In genomic region chr7:111232249-111233084, GRCh38 we compare ENCODE assay signal across 8 cellular contexts.
A peak's percentile ranks its signal among the peaks of the same experiment; 100 is the strongest.
DNase-seq lines count a peak whose midpoint lies in the region; ATAC-seq and TF ChIP-seq lines count a peak whose summit lies in the region.

No MANE protein-coding gene starts in this region.

- H3K4me1 ChIP-seq in HCT116 (ENCODE audit: control insufficient read depth in 1 of 2, insufficient read depth in 2 of 2, low read length in 2 of 2) (peaks cover 0 to 10% of the 10 kb centered on the region in 2 experiments; a peak in 3 of 4 replicates), prostate gland (replicated peaks) (no peaks in the 10 kb centered on the region)

- H3K27me3 ChIP-seq in HCT116 (ENCODE audit: insufficient read depth, low read length) (no peaks in the 10 kb centered on the region), prostate gland (replicated peaks; ENCODE audit: insufficient read depth) (no peaks in the 10 kb centered on the region)

- H3K9ac ChIP-seq in HCT116 (ENCODE audit: low read length), result no peak overlapping the region

- TF ChIP-seq RAD21 in HCT116 (IDR thresholded peaks at IDR 0.05; ENCODE audit: low read depth), result no peak

- no peaks in the 10 kb centered on the region for H3K9me2 ChIP-seq in HCT116 (ENCODE audit: insufficient read depth)

- H3K36me3 ChIP-seq in HCT116 (ENCODE audit: control insufficient read depth in 1 of 2, insufficient read depth in 2 of 2, low read length in 2 of 2), result no peaks in the 10 kb centered on the region
- no peaks in the 10 kb centered on the region for H3K36me3 ChIP-seq in prostate gland

- H3K79me2 ChIP-seq in HCT116 (ENCODE audit: insufficient read depth, low read length), result no peaks in the 10 kb centered on the region

- no TSS peak for BruUV-seq in HCT116 (replicated peaks; lab: Mats Ljungman, UMichigan)

- TF ChIP-seq CTCF in HCT116 (IDR thresholded peaks at IDR 0.05 in 2 of 3, conservative IDR thresholded peaks at IDR 0.05 in 1 of 3; ENCODE audit: borderline replicate concordance in 1 of 3, insufficient read depth in 1 of 3, low read depth in 2 of 3, low read length in 2 of 3), result no peak
- TF ChIP-seq CTCF in NB4 (IDR thresholded peaks at IDR 0.05; ENCODE audit: low read depth, low read length), result no peak
- TF ChIP-seq CTCF in prostate gland (IDR thresholded peaks at IDR 0.05), result no peak

- intact Hi-C loops in HCT116 (cut with micrococcal nuclease) (no loop called here), prostate gland (cut with DNase I) (no loop called here)

- no peaks in the 10 kb centered on the region for H4K20me1 ChIP-seq in HCT116 (ENCODE audit: insufficient read depth)

- H3K9me3 ChIP-seq in HCT116 (ENCODE audit: control insufficient read depth in 1 of 2, insufficient read depth in 1 of 2, low read depth in 1 of 2, low read length in 2 of 2) (no peaks in the 10 kb centered on the region), prostate gland (no peaks in the 10 kb centered on the region)

- POLR2A ChIA-PET in HCT116 (lab: Charles Lee), result no interaction called here

- peak overlapping the region; percentile 51 for H3K4me2 ChIP-seq in HCT116 (ENCODE audit: low read length)

- H3K27ac ChIP-seq in HCT116 (ENCODE audit: low read depth, low read length), result no peak overlapping the region
- no peak overlapping the region for H3K27ac ChIP-seq in prostate gland

- no peak overlapping the region for H2AFZ ChIP-seq in HCT116 (ENCODE audit: low read depth, low read length, poor library complexity, severe bottlenecking)

- TF ChIP-seq POLR2A in HCT116 (IDR thresholded peaks at IDR 0.05; ENCODE audit: borderline replicate concordance, extremely low read depth, insufficient read depth, insufficient read length), result no peak
- TF ChIP-seq POLR2A in NB4 (IDR thresholded peaks at IDR 0.05; ENCODE audit: extremely low read depth, insufficient read length), result no peak
- TF ChIP-seq POLR2A in prostate gland (IDR thresholded peaks at IDR 0.05), result no peak

- WGBS in prostate gland, result 87% methylated on average over 3 of the region's 3 CpGs

- no peak overlapping the region for H3K4me3 ChIP-seq in HCT116 (replicated peaks in 1 of 2; ENCODE audit: low read depth in 1 of 2, low read length in 2 of 2)
- no peak overlapping the region for H3K4me3 ChIP-seq in NB4 (ENCODE audit: low read depth, low read length)
- no peak overlapping the region for H3K4me3 ChIP-seq in prostate gland

- peak; percentile 88 for ATAC-seq in GM18502 (IDR thresholded peaks at IDR 0.05; ENCODE audit: poor library complexity, unreplicated experiment)
- ATAC-seq in HCT116, result peak; percentile 54; the same call in 1 of the 2 replicates

- CTCF ChIA-PET in HCT116 (lab: Charles Lee), result no interaction called here

- RAD21 ChIA-PET in HCT116 (lab: Charles Lee; ENCODE audit: low non-redundant PET in 1 of 2, low total read pairs in 2 of 2, uncharacterized antibody in 2 of 2, unreplicated experiment in 2 of 2), result no interaction called here

- DNase-seq in HCT116 (ENCODE audit: low read depth, low spot score) (peak; percentile 12), NB4 (ENCODE audit: low read depth) (peak; percentile 13), glomerular visceral epithelial cell (ENCODE audit: extremely low spot score) (peak; percentile 36), SKM-1 (lab: John Stamatoyannopoulos, UW; ENCODE audit: unreplicated experiment) (no peak), prostate gland (ENCODE audit: low spot score) (no peak), foreskin melanocyte (no peak)
- DNase-seq in stimulated activated CD4-positive, alpha-beta T cell treated with anti-CD3 and anti-CD28 coated beads, Interleukin-4, amount 100 ng/mL, for 1 hour, result no peak

TF ChIP-seq in HCT116, 20 proteins besides CTCF, POLR2A, EP300 and RAD21:
- TF ChIP-seq FOSL1 (IDR thresholded peaks at IDR 0.05; ENCODE audit: low read depth), result peak; percentile 50
- TF ChIP-seq JUND (IDR thresholded peaks at IDR 0.05), result peak; percentile 31; the same call in 1 of the 2 replicates
- 0 out of 2 replicates have a peak, but pooled peaks have one; percentile 19 for TF ChIP-seq ATF3 (IDR thresholded peaks at IDR 0.05)
- 0 out of 2 replicates have a peak, but pooled peaks have one; percentile 15 for TF ChIP-seq SP1 (IDR thresholded peaks at IDR 0.05; ENCODE audit: low read depth)
- TF ChIP-seq MAX (IDR thresholded peaks at IDR 0.05), result no peak

Comparison
In these comparisons a context has a peak if more than half of its experiments do, and no peak if none do; other contexts are left out.
1. DNase-seq: peak in HCT116 (single experiment), NB4 (single experiment) and glomerular visceral epithelial cell (single experiment); none in stimulated activated CD4-positive, alpha-beta T cell treated with anti-CD3 and anti-CD28 coated beads, Interleukin-4, amount 100 ng/mL, for 1 hour (single experiment), SKM-1 (single experiment), prostate gland (single experiment) and foreskin melanocyte (single experiment).